ENCODE assay signal across 8 cellular contexts in the genomic region with DNA sequence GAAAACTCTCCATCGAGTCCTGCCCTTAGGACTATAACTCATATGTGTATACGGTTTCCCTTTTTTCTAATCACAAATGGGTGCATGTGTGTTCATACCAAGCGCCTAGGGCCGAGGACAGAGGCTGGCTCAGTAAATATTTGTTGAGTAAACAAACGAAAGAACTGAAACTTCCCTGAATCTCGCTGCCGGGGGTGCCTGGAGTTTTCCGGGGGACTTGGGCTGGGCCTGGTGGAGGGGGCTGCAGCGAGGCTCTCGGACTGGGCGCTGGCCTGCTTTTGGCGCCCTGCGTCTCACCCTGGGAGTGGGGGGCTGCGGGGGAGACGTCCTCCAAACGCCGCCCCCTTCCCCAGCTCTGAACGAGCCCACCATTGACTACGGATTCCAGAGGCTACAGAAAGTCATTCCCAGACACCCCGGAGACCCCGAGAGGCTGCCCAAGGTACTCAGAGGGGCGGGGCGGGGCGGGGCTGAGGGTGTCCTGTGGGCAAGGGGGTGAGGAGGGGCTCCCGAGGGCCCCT. TPM values are rescaled to one million over a fixed set of nuclear protein-coding genes. Genes with fewer than 3 reads are reported as not detected.
A peak's percentile ranks its signal among the peaks of the same experiment; 100 is the strongest.
DNase-seq lines count a peak whose midpoint lies in the region; ATAC-seq, FAIRE-seq and TF ChIP-seq lines count a peak whose summit lies in the region.

No MANE protein-coding gene starts in this region.

- H4K20me1 ChIP-seq in keratinocyte (ENCODE audit: control insufficient read depth, extremely low read depth, insufficient read depth, low read length): no peaks in the 10 kb centered on the region

- H3K36me3 ChIP-seq in keratinocyte (ENCODE audit: control insufficient read depth in 2 of 2, extremely low read depth in 1 of 2, insufficient read depth in 2 of 2, low read length in 2 of 2) (no peaks in the 10 kb centered on the region), suprapubic skin (no peaks in the 10 kb centered on the region)

- no peaks in the 10 kb centered on the region for H3K9me3 Mint-ChIP-seq in activated CD4-positive, alpha-beta T cell treated with anti-CD3 and anti-CD28 coated beads, Interleukin-2, amount 10 ng/mL, durations not matched to agents 24 days and 14 days
- H3K9me3 Mint-ChIP-seq in activated CD8-positive, alpha-beta memory T cell treated with anti-CD3 and anti-CD28 coated beads, Interleukin-2, amount 10 ng/mL, durations not matched to agents 7 days and 5 days (ENCODE audit: low read depth): no peaks in the 10 kb centered on the region

- no peaks in the 10 kb centered on the region for H3K79me2 ChIP-seq in keratinocyte (ENCODE audit: control insufficient read depth, insufficient read depth, low read length)

- no peak for DNase-seq in activated CD4-positive, alpha-beta T cell treated with anti-CD3 and anti-CD28 coated beads, Interleukin-2, amount 10 ng/mL, durations not matched to agents 24 days and 14 days
- no peak for DNase-seq in activated CD4-positive, alpha-beta T cell treated with anti-CD3 and anti-CD28 coated beads, Interleukin-2, amount 50 U/mL, for 4 hours
- no peak for DNase-seq in activated CD8-positive, alpha-beta memory T cell treated with anti-CD3 and anti-CD28 coated beads, Interleukin-2, amount 10 ng/mL, durations not matched to agents 7 days and 5 days
- no peak for DNase-seq in keratinocyte (ENCODE audit: low read depth, low spot score)
- DNase-seq in suprapubic skin (ENCODE audit: low spot score in 2 of 2): peak in 1 of 2 donors; percentile 73
- DNase-seq in inferior parietal cortex (ENCODE audit: extremely low spot score): no peak

- peaks cover 21% of the 10 kb centered on the region for H3K4me1 Mint-ChIP-seq in activated CD4-positive, alpha-beta T cell treated with anti-CD3 and anti-CD28 coated beads, Interleukin-2, amount 10 ng/mL, durations not matched to agents 24 days and 14 days
- H3K4me1 Mint-ChIP-seq in activated CD8-positive, alpha-beta memory T cell treated with anti-CD3 and anti-CD28 coated beads, Interleukin-2, amount 10 ng/mL, durations not matched to agents 7 days and 5 days: peaks cover 17% of the 10 kb centered on the region

- no peak overlapping the region for H3K9ac ChIP-seq in keratinocyte (ENCODE audit: control insufficient read depth, extremely low read depth, insufficient read depth, low read length)

- no peak overlapping the region for H3K4me3 ChIP-seq in keratinocyte (ENCODE audit: control insufficient read depth in 2 of 3, extremely low read depth in 1 of 3, insufficient read depth in 2 of 3, low read depth in 1 of 3, low read length in 3 of 3)
- H3K4me3 ChIP-seq in suprapubic skin: peak overlapping the region; percentile 56

- no peaks in the 10 kb centered on the region for H3K4me1 ChIP-seq in keratinocyte (ENCODE audit: control insufficient read depth, extremely low read depth, insufficient read depth, low read length)
- H3K4me1 ChIP-seq in suprapubic skin: peaks cover 31% of the 10 kb centered on the region

- TF ChIP-seq CTCF in keratinocyte (optimal IDR thresholded peaks at IDR 0.05 in 1 of 3, IDR thresholded peaks at IDR 0.05 in 1 of 3, conservative IDR thresholded peaks at IDR 0.05 in 1 of 3; ENCODE audit: extremely low read depth in 1 of 3, insufficient read depth in 2 of 3, low read length in 3 of 3) (no peak), suprapubic skin (IDR thresholded peaks at IDR 0.05) (no peak)

- ATAC-seq in activated CD8-positive, alpha-beta memory T cell treated with anti-CD3 and anti-CD28 coated beads, Interleukin-2, amount 10 ng/mL, durations not matched to agents 7 days and 5 days: no peak
- no peak for ATAC-seq in HG02588 (IDR thresholded peaks at IDR 0.05; ENCODE audit: unreplicated experiment)
- no peak for ATAC-seq in HG02798 (IDR thresholded peaks at IDR 0.05; ENCODE audit: poor library complexity, unreplicated experiment)

- no peak overlapping the region for H2AFZ ChIP-seq in keratinocyte (ENCODE audit: control insufficient read depth, low read length)

- H3K27ac ChIP-seq in keratinocyte (ENCODE audit: control insufficient read depth, insufficient read depth, low read length) (no peak overlapping the region), suprapubic skin (peak overlapping the region; percentile 60)

- CTCF ChIA-PET in activated CD8-positive, alpha-beta memory T cell treated with anti-CD3 and anti-CD28 coated beads, Interleukin-2, amount 10 ng/mL, durations not matched to agents 7 days and 5 days (lab: Charles Lee): interaction anchor here (0.7 to 6.6 kb wide), 9 partner anchors 9 to 99 kb away, joined by 3 to 87 read pairs (median 14); no protein-coding TSS in a partner anchor

- intact Hi-C loops in activated CD4-positive, alpha-beta T cell treated with anti-CD3 and anti-CD28 coated beads, Interleukin-2, amount 10 ng/mL, durations not matched to agents 24 days and 14 days (cut with micrococcal nuclease): loop anchor here (5.0 kb wide), 2 partner anchors 101 to 251 kb away; no protein-coding TSS in a partner anchor

- dilution Hi-C loops in keratinocyte (cut with MboI; ENCODE audit: extremely low pct_ligation_motif_present, low sequenced_read_pairs): no loop called here

- H3K27me3 ChIP-seq in keratinocyte (ENCODE audit: control insufficient read depth, extremely low read depth, insufficient read depth, low read length) (peaks cover 81% of the 10 kb centered on the region), suprapubic skin (peaks cover 54% of the 10 kb centered on the region)

- no peak overlapping the region for H3K27ac Mint-ChIP-seq in activated CD4-positive, alpha-beta T cell treated with anti-CD3 and anti-CD28 coated beads, Interleukin-2, amount 10 ng/mL, durations not matched to agents 24 days and 14 days
- no peak overlapping the region for H3K27ac Mint-ChIP-seq in activated CD8-positive, alpha-beta memory T cell treated with anti-CD3 and anti-CD28 coated beads, Interleukin-2, amount 10 ng/mL, durations not matched to agents 7 days and 5 days

- no peak for FAIRE-seq in keratinocyte (lab: Jason Lieb, UNC)

- H3K27me3 Mint-ChIP-seq in activated CD4-positive, alpha-beta T cell treated with anti-CD3 and anti-CD28 coated beads, Interleukin-2, amount 10 ng/mL, durations not matched to agents 24 days and 14 days: peaks cover 56% of the 10 kb centered on the region
- peaks cover 67% of the 10 kb centered on the region for H3K27me3 Mint-ChIP-seq in activated CD8-positive, alpha-beta memory T cell treated with anti-CD3 and anti-CD28 coated beads, Interleukin-2, amount 10 ng/mL, durations not matched to agents 7 days and 5 days

- peak overlapping the region; percentile 69 for H3K4me2 ChIP-seq in keratinocyte (ENCODE audit: control insufficient read depth, extremely low read depth, insufficient read depth, low read depth, low read length)

- TF ChIP-seq POLR2A in suprapubic skin (IDR thresholded peaks at IDR 0.05): no peak

- no peaks in the 10 kb centered on the region for H3K9me1 ChIP-seq in keratinocyte (ENCODE audit: control insufficient read depth, extremely low read depth, insufficient read depth, low read length)

- peak overlapping the region; percentile 71 for H3K4me3 Mint-ChIP-seq in activated CD4-positive, alpha-beta T cell treated with anti-CD3 and anti-CD28 coated beads, Interleukin-2, amount 10 ng/mL, durations not matched to agents 24 days and 14 days
- H3K4me3 Mint-ChIP-seq in activated CD8-positive, alpha-beta memory T cell treated with anti-CD3 and anti-CD28 coated beads, Interleukin-2, amount 10 ng/mL, durations not matched to agents 7 days and 5 days: peak overlapping the region; percentile 4

- TF ChIP-seq EP300 in suprapubic skin (IDR thresholded peaks at IDR 0.05): no peak

- no peaks in the 10 kb centered on the region for H3K9me3 ChIP-seq in keratinocyte (ENCODE audit: control insufficient read depth, low read depth, low read length)
- no peaks in the 10 kb centered on the region for H3K9me3 ChIP-seq in suprapubic skin

- H3K36me3 Mint-ChIP-seq in activated CD4-positive, alpha-beta T cell treated with anti-CD3 and anti-CD28 coated beads, Interleukin-2, amount 10 ng/mL, durations not matched to agents 24 days and 14 days (ENCODE audit: low read depth): no peaks in the 10 kb centered on the region
- no peaks in the 10 kb centered on the region for H3K36me3 Mint-ChIP-seq in activated CD8-positive, alpha-beta memory T cell treated with anti-CD3 and anti-CD28 coated beads, Interleukin-2, amount 10 ng/mL, durations not matched to agents 7 days and 5 days

- WGBS in suprapubic skin: 2% methylated on average over 10 of the region's 25 CpGs

RNA-seq across cellular contexts. Expression of gene CPXM1, which starts 49.0 kb away (rescaled TPM):
- total RNA-seq in activated CD4-positive, alpha-beta T cell treated with anti-CD3 and anti-CD28 coated beads, Interleukin-2, amount 10 ng/mL, durations not matched to agents 24 days and 14 days: 0.14 and 0.38 TPM in 2 replicates
- under 1 TPM; 0.35 to 0.68 TPM for total RNA-seq in activated CD8-positive, alpha-beta memory T cell treated with anti-CD3 and anti-CD28 coated beads, Interleukin-2, amount 10 ng/mL, durations not matched to agents 7 days and 5 days
- not detected in 3 replicates for polyA plus RNA-seq in keratinocyte
- polyA plus RNA-seq in keratinocyte (2011; ENCODE audit: low read depth): not detected
- not detected in 2 replicates for polyA plus RNA-seq in keratinocyte (2011; cell fraction: cytosol; rRNA removed)
- polyA plus RNA-seq in keratinocyte (2011; cell fraction: nucleus; rRNA removed): not detected in 2 replicates
- polyA plus RNA-seq in keratinocyte (2012; ENCODE audit: low replicate concordance): not detected in 2 replicates
- not detected in 3 replicates for polyA minus RNA-seq in keratinocyte
- not detected for polyA minus RNA-seq in keratinocyte (2011; cell fraction: cytosol; rRNA and poly(A)+ RNA removed)
- polyA minus RNA-seq in keratinocyte (2011; cell fraction: nucleus; rRNA and poly(A)+ RNA removed): not detected in 2 replicates
- 1 to 10 TPM; 1.5 to 5.1 (median 3.2) TPM for total RNA-seq in suprapubic skin

RNA-seq across cellular contexts. Expression of gene EBF4, which starts 58.8 kb away (rescaled TPM):
- total RNA-seq in activated CD4-positive, alpha-beta T cell treated with anti-CD3 and anti-CD28 coated beads, Interleukin-2, amount 10 ng/mL, durations not matched to agents 24 days and 14 days: 7.3 and 7.6 TPM in 2 replicates
- 1 to 10 TPM; 1.3 to 3.1 TPM for total RNA-seq in activated CD8-positive, alpha-beta memory T cell treated with anti-CD3 and anti-CD28 coated beads, Interleukin-2, amount 10 ng/mL, durations not matched to agents 7 days and 5 days
- polyA plus RNA-seq in keratinocyte: 0.12 to 0.17 TPM in 2 of 3 replicates, not detected in the other
- not detected for polyA plus RNA-seq in keratinocyte (2011; ENCODE audit: low read depth)
- not detected in 2 replicates for polyA plus RNA-seq in keratinocyte (2011; cell fraction: cytosol; rRNA removed)
- polyA plus RNA-seq in keratinocyte (2011; cell fraction: nucleus; rRNA removed): 0.25 TPM in 1 of 2 replicates, not detected in the other
- polyA plus RNA-seq in keratinocyte (2012; ENCODE audit: low replicate concordance): 0.10 TPM in 1 of 2 replicates, not detected in the other
- 0.89 TPM in 1 of 3 replicates, not detected in the others for polyA minus RNA-seq in keratinocyte
- polyA minus RNA-seq in keratinocyte (2011; cell fraction: cytosol; rRNA and poly(A)+ RNA removed): not detected
- polyA minus RNA-seq in keratinocyte (2011; cell fraction: nucleus; rRNA and poly(A)+ RNA removed): not detected in 2 replicates
- total RNA-seq in suprapubic skin: 10 to 100 TPM in 1 of 4 donors, 1 to 10 TPM in 3; 5.9 to 12.6 (median 6.3) TPM
